Comparison of ENCODE assay signal across 22 cellular contexts in the genomic region with DNA sequence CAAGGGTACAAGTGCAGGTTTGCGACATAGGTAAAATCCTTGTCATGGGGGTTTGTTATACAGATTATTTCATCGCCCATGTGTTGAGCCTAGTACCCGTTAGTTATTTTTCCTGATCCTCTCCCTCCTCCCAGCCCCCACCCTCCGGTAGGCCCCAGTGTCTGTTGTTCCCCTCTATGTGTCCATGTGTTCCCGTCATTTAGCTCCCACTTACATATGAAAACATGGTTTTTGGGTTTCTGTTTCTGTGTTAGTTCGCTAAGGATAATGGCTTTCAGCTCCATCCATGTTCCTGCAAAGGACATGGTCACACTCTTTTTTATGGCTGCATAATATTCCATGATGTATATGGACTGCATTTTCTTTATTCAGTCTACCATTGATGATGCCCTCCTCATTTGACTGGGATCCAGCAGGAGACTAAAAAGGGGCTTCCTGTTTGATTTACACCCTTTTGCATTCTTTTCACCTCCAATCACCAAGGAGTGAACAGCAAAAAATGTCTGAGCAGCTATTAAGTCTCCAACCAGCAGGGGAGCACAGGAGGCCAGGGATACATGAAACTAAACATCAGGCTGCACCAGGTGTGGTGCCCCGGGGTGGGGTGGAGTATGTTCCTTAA.
DNase-seq lines count a peak whose midpoint lies in the region; ATAC-seq, FAIRE-seq and TF ChIP-seq lines count a peak whose summit lies in the region.
"Had no signal": no experiment of that assay in that cellular context is flagged by ENCODE, and none has a peak within 500 bp of the region (broad histone marks: within the 10 kb centered on the region; RNA-seq: fewer than 3 reads in every experiment).

No MANE protein-coding gene starts in this region.

- 83 to 84% methylated on average over 5 to 7 of the region's 7 CpGs for WGBS in endodermal cell (ENCODE audit: insufficient coverage in 1 of 2, insufficient read length in 1 of 2), 2 experiments

- H3K79me2 ChIP-seq in Loucy (ENCODE audit: insufficient read depth, low read length), result no peaks in the 10 kb centered on the region

- H3K9me2 ChIP-seq in Loucy (replicated peaks; ENCODE audit: low read depth, low read length), result no peaks in the 10 kb centered on the region

- TF ChIP-seq CTCF in GM12873 (IDR thresholded peaks at IDR 0.05; ENCODE audit: insufficient read depth, low read depth, low read length, missing control alignments) (peak; percentile 9), Loucy (conservative IDR thresholded peaks at IDR 0.05; ENCODE audit: low read length) (0 out of 2 replicates have a peak, but pooled peaks have one; percentile 19), endodermal cell (conservative IDR thresholded peaks at IDR 0.05) (peak; percentile 30), mesothelial cell of epicardium (IDR thresholded peaks at IDR 0.05; ENCODE audit: unreplicated experiment) (no peak)

- H3K9ac ChIP-seq in Loucy (ENCODE audit: low read depth, low read length, poor library complexity, severe bottlenecking), result no peak overlapping the region
- H3K9ac ChIP-seq in endodermal cell (ENCODE audit: extremely low read depth, low read length, poor library complexity, severe bottlenecking), result peak overlapping the region; percentile 27

- DNase-seq in endodermal cell, result no peak
- no peak for DNase-seq in mesothelial cell of epicardium (ENCODE audit: low spot score in 2 of 2, unreplicated experiment in 2 of 2)
- no peak for DNase-seq in MG63
- DNase-seq in RCC 7860 (ENCODE audit: low spot score), result no peak
- DNase-seq: activated effector memory CD4-positive, alpha-beta T cell treated with Interleukin-2 at 50 U/mL for 16 hours; AML-193; effector memory CD8-positive, alpha-beta T cell; GF-D8; NCI-H187 treated with DMSO at 0.1 percent for 48 hours; SIG-M5; stimulated activated CD4-positive, alpha-beta T cell treated with anti-CD3 and anti-CD28 coated beads, Interleukin-4, amount 100 ng/mL, for 24 hours had no signal

- no peaks in the 10 kb centered on the region for H3F3A ChIP-seq in Loucy (ENCODE audit: low read depth)

- H3K27ac Mint-ChIP-seq in endodermal cell (peak overlapping the region; percentile 58), mesothelial cell of epicardium (peak overlapping the region; percentile 80)
- H3K27ac Mint-ChIP-seq: T-helper 2 cell treated with Interferon-gamma antibody and Interleukin-4, amounts not matched to agents 5 μg/mL and 100 μg/mL, for 36 hours had no signal

- no peaks in the 10 kb centered on the region for H3K4me1 ChIP-seq in Loucy (ENCODE audit: insufficient read depth, low read length, poor library complexity, severe bottlenecking)
- peaks cover 8% of the 10 kb centered on the region for H3K4me1 ChIP-seq in endodermal cell (ENCODE audit: control insufficient read depth, insufficient read depth, low read length)
- H3K4me1 ChIP-seq: pancreas had no signal

- no peaks in the 10 kb centered on the region for H3K27me3 Mint-ChIP-seq in endodermal cell (ENCODE audit: insufficient read depth)
- no peaks in the 10 kb centered on the region for H3K27me3 Mint-ChIP-seq in mesothelial cell of epicardium (ENCODE audit: low read depth)

- H3K4me3 Mint-ChIP-seq in endodermal cell (no peak overlapping the region), mesothelial cell of epicardium (no peak overlapping the region)
- H3K4me3 Mint-ChIP-seq: central memory CD8-positive, alpha-beta T cell; effector memory CD8-positive, alpha-beta T cell; T-helper 2 cell treated with Interferon-gamma antibody and Interleukin-4, amounts not matched to agents 5 μg/mL and 100 μg/mL, for 36 hours had no signal

- no peak for FAIRE-seq in RCC 7860 (lab: Jason Lieb, UNC)
- FAIRE-seq: D721Med, frontal cortex, pancreas had no signal

- H3K4me3 ChIP-seq in Loucy (ENCODE audit: low read length, poor library complexity, severe bottlenecking) (no peak overlapping the region), endodermal cell (ENCODE audit: low read length) (peak overlapping the region; percentile 57), MG63 (no peak overlapping the region)
- H3K4me3 ChIP-seq: pancreas had no signal

- ATAC-seq in GM21528 (IDR thresholded peaks at IDR 0.05; ENCODE audit: low FRiP score, unreplicated experiment) (no peak), HG03139 (IDR thresholded peaks at IDR 0.05; ENCODE audit: unreplicated experiment) (no peak)
- ATAC-seq: activated CD4-positive, CD25-positive, alpha-beta regulatory T cell treated with anti-CD3 and anti-CD28 coated beads, Interleukin-2, amount 50 U/mL, for 24 hours; effector memory CD8-positive, alpha-beta T cell; left lobe of liver had no signal

- H4K20me1 ChIP-seq in Loucy (ENCODE audit: insufficient read depth, low read length, poor library complexity, severe bottlenecking), result no peaks in the 10 kb centered on the region

- H3K36me3 ChIP-seq in Loucy (ENCODE audit: insufficient read depth, low read length) (no peaks in the 10 kb centered on the region), endodermal cell (ENCODE audit: control insufficient read depth, insufficient read depth, low read length) (no peaks in the 10 kb centered on the region), MG63 (peaks cover 3% of the 10 kb centered on the region; the same call in 1 of the 2 replicates)
- H3K36me3 ChIP-seq: pancreas had no signal

- H3K9me3 Mint-ChIP-seq in endodermal cell (peaks cover 2% of the 10 kb centered on the region), mesothelial cell of epicardium (peaks cover 3% of the 10 kb centered on the region)
- H3K9me3 Mint-ChIP-seq: central memory CD8-positive, alpha-beta T cell; T-helper 2 cell treated with Interferon-gamma antibody and Interleukin-4, amounts not matched to agents 5 μg/mL and 100 μg/mL, for 36 hours had no signal

- H3K27me3 ChIP-seq in Loucy (ENCODE audit: insufficient read depth, low read length, poor library complexity, severe bottlenecking) (no peaks in the 10 kb centered on the region), endodermal cell (ENCODE audit: control insufficient read depth, insufficient read depth, low read length, poor library complexity, severe bottlenecking) (no peaks in the 10 kb centered on the region), MG63 (no peaks in the 10 kb centered on the region)
- H3K27me3 ChIP-seq: pancreas had no signal

- H3K36me3 Mint-ChIP-seq in endodermal cell (ENCODE audit: low read depth) (no peaks in the 10 kb centered on the region), mesothelial cell of epicardium (no peaks in the 10 kb centered on the region)

- H3K4me1 Mint-ChIP-seq in endodermal cell (peaks cover 19% of the 10 kb centered on the region), mesothelial cell of epicardium (peaks cover 18% of the 10 kb centered on the region)
- H3K4me1 Mint-ChIP-seq: central memory CD8-positive, alpha-beta T cell had no signal

- no peak overlapping the region for H3K27ac ChIP-seq in endodermal cell (ENCODE audit: low read depth, low read length)

- H2AFZ ChIP-seq in Loucy (ENCODE audit: low read length), result no peak overlapping the region

- H3K4me2 ChIP-seq in Loucy (ENCODE audit: low read depth, low read length, poor library complexity, severe bottlenecking), result no peak overlapping the region

- H3K9me3 ChIP-seq in Loucy (ENCODE audit: insufficient read depth, low read depth, low read length) (no peaks in the 10 kb centered on the region), endodermal cell (ENCODE audit: control insufficient read depth, low read length) (no peaks in the 10 kb centered on the region), MG63 (peaks cover 3% of the 10 kb centered on the region; the same call in 1 of the 2 replicates)
- H3K9me3 ChIP-seq: pancreas had no signal
